In the genomic region with DNA sequence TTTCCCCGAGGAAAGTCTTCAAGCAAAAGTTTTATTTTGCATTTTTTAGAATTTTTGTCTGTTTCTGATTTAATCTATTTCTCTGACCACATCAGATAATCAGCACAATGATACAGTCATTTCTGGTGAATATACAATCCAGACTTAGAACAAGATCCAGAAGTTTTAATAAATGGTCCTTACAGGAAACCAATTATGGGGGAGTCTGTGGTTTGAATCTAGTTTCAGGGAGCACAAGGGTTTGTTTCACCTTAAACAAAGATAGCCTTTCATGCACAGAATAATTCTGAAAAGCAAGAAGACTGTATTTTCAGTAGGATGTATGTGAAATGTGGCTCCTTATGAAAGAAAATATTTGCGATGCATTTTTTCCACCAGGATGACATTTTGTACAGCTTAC, we compare ENCODE assay signal across 22 cellular contexts.
"Had no signal": no experiment of that assay in that cellular context is flagged by ENCODE, and none has a peak within 500 bp of the region (broad histone marks: within the 10 kb centered on the region; RNA-seq: fewer than 3 reads in every experiment).

No MANE protein-coding gene starts in this region.

- DNase-seq: islet precursor cell; left ventricle myocardium inferior; mesendoderm; naive B cell; natural killer cell; pancreas; posterior cingulate gyrus; retina; right cardiac atrium; spleen; stimulated activated CD4-positive, alpha-beta T cell treated with anti-CD3 and anti-CD28 coated beads, Interleukin-4, amount 100 ng/mL, for 24 hours; stimulated activated naive CD4-positive, alpha-beta T cell; tibial artery; trophoblast cell; uterus had no signal

- H3K27ac ChIP-seq: left ventricle myocardium inferior, pancreas, prostate gland, skin epidermis, spleen, suprapubic skin, thoracic aorta, tibial artery, uterus had no signal

- H3K36me3 ChIP-seq: left ventricle myocardium inferior, pancreas, prostate gland, spleen, suprapubic skin, thoracic aorta, tibial artery, uterus had no signal

- H3K4me1 ChIP-seq: left ventricle myocardium inferior, pancreas, prostate gland, spleen, suprapubic skin, tibial artery, uterus had no signal

- H3K27me3 ChIP-seq: pancreas, spleen, suprapubic skin, tibial artery, uterus had no signal

- H3K9me3 ChIP-seq: pancreas, prostate gland, suprapubic skin, thoracic aorta, tibial artery, uterus had no signal

- H3K4me3 ChIP-seq: left ventricle myocardium inferior, lung, pancreas, prostate gland, skin epidermis, spleen, suprapubic skin, thoracic aorta, tibial artery, uterus had no signal

- ATAC-seq: natural killer cell; pancreas; right cardiac atrium; sciatic nerve; stimulated activated effector memory CD8-positive, alpha-beta T cell treated with anti-CD3 and anti-CD28 coated beads, Interleukin-12 subunit alpha, Interleukin-12 subunit beta, amount 100 ng/mL, for 72 hours had no signal
